ENCODE assay signal across 30 cellular contexts in the genomic region with DNA sequence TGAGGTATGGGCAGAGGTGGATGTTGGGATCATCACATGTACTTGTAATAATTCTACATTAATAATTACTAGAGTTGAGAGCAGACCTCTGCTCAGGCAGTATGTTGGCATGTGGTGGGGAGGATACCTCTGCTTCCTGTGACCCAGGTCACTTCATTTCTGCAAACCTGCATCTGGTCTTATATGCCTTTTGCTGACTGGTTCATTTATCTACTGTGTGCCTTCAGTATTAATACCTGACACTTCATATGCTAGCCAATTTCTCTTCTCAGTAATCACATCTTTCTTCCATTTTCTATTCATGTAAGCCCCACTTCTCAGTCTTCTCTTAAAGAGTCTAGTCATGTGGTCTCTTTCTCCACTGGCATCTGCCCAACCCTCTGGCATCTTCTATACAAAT. TPM values are rescaled to one million over a fixed set of nuclear protein-coding genes. Genes with fewer than 3 reads are reported as not detected.
"Had no signal": no experiment of that assay in that cellular context is flagged by ENCODE, and none has a peak within 500 bp of the region (broad histone marks: within the 10 kb centered on the region; RNA-seq: fewer than 3 reads in every experiment).

No MANE protein-coding gene starts in this region.

- H3K27me3 ChIP-seq: gastrocnemius medialis had no signal

- H3K27ac ChIP-seq: coronary artery, dorsolateral prefrontal cortex, esophagus muscularis mucosa, gastrocnemius medialis, heart right ventricle, left lung, lower lobe of right lung had no signal

- H3K4me1 ChIP-seq: esophagus muscularis mucosa, gastrocnemius medialis, heart right ventricle, left lung, lower lobe of right lung had no signal

- FAIRE-seq: colon, endothelial cell of umbilical vein, islet of Langerhans, keratinocyte had no signal

- H3K36me3 ChIP-seq: esophagus muscularis mucosa, gastrocnemius medialis, heart right ventricle, left lung, lower lobe of right lung had no signal

- ATAC-seq: gastrocnemius medialis, heart right ventricle, left cardiac atrium, left lung, left ventricle myocardium superior, lower lobe of right lung, mucosa of descending colon had no signal

- H3K9me3 ChIP-seq: gastrocnemius medialis, left lung, lower lobe of right lung, mucosa of descending colon had no signal

- DNase-seq: dermis blood vessel endothelial cell; dorsolateral prefrontal cortex; effector CD4-positive, alpha-beta T cell; effector memory CD4-positive, alpha-beta T cell; foreskin melanocyte; gastrocnemius medialis; glutamatergic neuron; head of caudate nucleus; heart right ventricle; hippocampal formation; left cardiac atrium; left lung; left ventricle myocardium superior; lower lobe of right lung; mesenchymal stem cell; mucosa of descending colon; naive B cell had no signal

- H3K4me3 ChIP-seq: coronary artery, dorsolateral prefrontal cortex, esophagus muscularis mucosa, gastrocnemius medialis, heart right ventricle, left lung, lower lobe of right lung, mucosa of descending colon had no signal

RNA-seq across cellular contexts. Expression of a gene that starts 41.1 kb away (rescaled TPM):
- total RNA-seq: dermis blood vessel endothelial cell, endothelial cell of umbilical vein, esophagus muscularis mucosa, fibroblast of lung, gastrocnemius medialis, left cardiac atrium, left lung, left ventricle myocardium superior, lower lobe of right lung, mesenteric fat pad had no signal
- polyA plus RNA-seq: endothelial cell of umbilical vein, esophagus, fibroblast of lung, heart right ventricle had no signal

RNA-seq across cellular contexts. Expression of a gene that starts 58.5 kb away (rescaled TPM):
- total RNA-seq: dermis blood vessel endothelial cell, endothelial cell of umbilical vein, epithelial cell of proximal tubule, fibroblast of lung, fibroblast of villous mesenchyme, glomerular endothelial cell, left lung, left ventricle myocardium superior, lower lobe of right lung, lung microvascular endothelial cell had no signal
